16 cellular contexts compared by ENCODE assay signal in the genomic region with DNA sequence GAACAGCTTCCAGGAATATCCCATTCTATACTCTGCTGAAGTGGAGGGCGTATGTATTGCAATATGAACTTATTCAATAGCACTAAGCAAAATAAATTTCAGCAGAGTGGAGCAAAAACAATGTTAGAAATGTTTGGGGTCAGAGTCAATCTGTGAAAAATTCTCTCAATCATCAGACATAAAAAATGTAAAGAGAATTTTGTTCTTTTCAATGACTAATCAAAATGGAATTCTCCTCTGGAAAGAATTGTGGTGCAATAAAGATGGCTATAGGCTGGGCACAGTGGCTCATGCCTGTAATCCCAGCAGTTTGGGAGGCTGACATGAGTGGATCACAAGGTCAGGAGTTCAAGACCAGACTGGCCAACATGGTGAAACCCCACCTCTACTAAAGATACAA.
DNase-seq lines count a peak whose midpoint lies in the region; ATAC-seq and TF ChIP-seq lines count a peak whose summit lies in the region.
"Had no signal": no experiment of that assay in that cellular context is flagged by ENCODE, and none has a peak within 500 bp of the region (broad histone marks: within the 10 kb centered on the region; RNA-seq: fewer than 3 reads in every experiment).

No MANE protein-coding gene starts in this region.

- WGBS in esophagus squamous epithelium, 2 donors = 88 to 93% methylated on average over 1 of the region's 1 CpG

- no peaks in the 10 kb centered on the region for H3K27me3 ChIP-seq in esophagus squamous epithelium
- H3K27me3 ChIP-seq: testis had no signal

- no peak for TF ChIP-seq CTCF in esophagus squamous epithelium (IDR thresholded peaks at IDR 0.05)
- no peak for TF ChIP-seq CTCF in osteocyte (IDR thresholded peaks at IDR 0.05)

- H3K4me3 Mint-ChIP-seq in osteocyte (ENCODE audit: unreplicated experiment) = no peak overlapping the region
- H3K4me3 Mint-ChIP-seq: activated CD8-positive, alpha-beta memory T cell treated with anti-CD3 and anti-CD28 coated beads, Interleukin-2, amount 10 ng/mL, durations not matched to agents 7 days and 5 days; CD8-positive, alpha-beta T cell; central memory CD8-positive, alpha-beta T cell; natural killer cell had no signal

- peak; percentile 91 for DNase-seq in ELR (ENCODE audit: low read depth)
- DNase-seq in RPMI7951 (ENCODE audit: low read depth) = peak; percentile 68
- DNase-seq in esophagus squamous epithelium (lab: John Stamatoyannopoulos, UW) = no peak
- no peak for DNase-seq in osteocyte (ENCODE audit: extremely low spot score, unreplicated experiment)
- DNase-seq in NCI-H1092 treated with DMSO at 0.1 percent for 48 hours (lab: John Stamatoyannopoulos, UW) = no peak
- no peak for DNase-seq in NCI-H1930 (lab: John Stamatoyannopoulos, UW)
- DNase-seq: activated CD8-positive, alpha-beta memory T cell treated with anti-CD3 and anti-CD28 coated beads, Interleukin-2, amount 10 ng/mL, durations not matched to agents 7 days and 5 days; CD8-positive, alpha-beta T cell; KBM-7; left ventricle myocardium superior; natural killer cell; NCI-H1436; testis had no signal

- H3K27me3 Mint-ChIP-seq in osteocyte (ENCODE audit: unreplicated experiment) = no peaks in the 10 kb centered on the region
- H3K27me3 Mint-ChIP-seq: activated CD8-positive, alpha-beta memory T cell treated with anti-CD3 and anti-CD28 coated beads, Interleukin-2, amount 10 ng/mL, durations not matched to agents 7 days and 5 days; central memory CD8-positive, alpha-beta T cell had no signal

- H3K27ac ChIP-seq in esophagus squamous epithelium = peak overlapping the region in 3 of 4 donors; percentile 14 to 77 (median 69)
- H3K27ac ChIP-seq: testis had no signal

- peak overlapping the region; percentile 83 for H3K27ac Mint-ChIP-seq in osteocyte (ENCODE audit: unreplicated experiment)
- H3K27ac Mint-ChIP-seq: activated CD8-positive, alpha-beta memory T cell treated with anti-CD3 and anti-CD28 coated beads, Interleukin-2, amount 10 ng/mL, durations not matched to agents 7 days and 5 days; CD8-positive, alpha-beta T cell; natural killer cell had no signal

- no peaks in the 10 kb centered on the region for H3K36me3 Mint-ChIP-seq in osteocyte (ENCODE audit: unreplicated experiment)
- H3K36me3 Mint-ChIP-seq: natural killer cell had no signal

- H3K4me1 ChIP-seq in esophagus squamous epithelium = peaks cover 8 to 77% (median 29%) of the 10 kb centered on the region in 3 donors
- H3K4me1 ChIP-seq: testis had no signal

- no peak for ATAC-seq in GM19324 (IDR thresholded peaks at IDR 0.05; ENCODE audit: low FRiP score, unreplicated experiment)
- ATAC-seq in GM18861 (IDR thresholded peaks at IDR 0.05; ENCODE audit: unreplicated experiment) = no peak
- ATAC-seq: activated CD8-positive, alpha-beta memory T cell treated with anti-CD3 and anti-CD28 coated beads, Interleukin-2, amount 10 ng/mL, durations not matched to agents 7 days and 5 days; CD8-positive, alpha-beta T cell; natural killer cell had no signal

- no peaks in the 10 kb centered on the region for H3K36me3 ChIP-seq in esophagus squamous epithelium

- H3K9me3 ChIP-seq in esophagus squamous epithelium = no peaks in the 10 kb centered on the region
- H3K9me3 ChIP-seq: testis had no signal

- H3K9me3 Mint-ChIP-seq in osteocyte (ENCODE audit: unreplicated experiment) = no peaks in the 10 kb centered on the region
- H3K9me3 Mint-ChIP-seq: CD8-positive, alpha-beta T cell; central memory CD8-positive, alpha-beta T cell; natural killer cell had no signal

- H3K4me3 ChIP-seq in esophagus squamous epithelium = no peak overlapping the region
- H3K4me3 ChIP-seq: testis had no signal

- H3K4me1 Mint-ChIP-seq in osteocyte (ENCODE audit: unreplicated experiment) = peaks cover 50% of the 10 kb centered on the region
- H3K4me1 Mint-ChIP-seq: central memory CD8-positive, alpha-beta T cell had no signal

- intact Hi-C loops in esophagus squamous epithelium (cut with DNase I) = no loop called here

- no peak for TF ChIP-seq POLR2A in esophagus squamous epithelium (IDR thresholded peaks at IDR 0.05)

Comparison
In these comparisons a context has a peak if more than half of its experiments do, and no peak if none do; other contexts are left out.
1. DNase-seq: peak in ELR (single experiment) and RPMI7951 (single experiment); none in esophagus squamous epithelium (single experiment), osteocyte (single experiment), NCI-H1092 treated with DMSO at 0.1 percent for 48 hours (single experiment) and NCI-H1930 (0 of 2).